25 cellular contexts compared by ENCODE assay signal in the genomic region with DNA sequence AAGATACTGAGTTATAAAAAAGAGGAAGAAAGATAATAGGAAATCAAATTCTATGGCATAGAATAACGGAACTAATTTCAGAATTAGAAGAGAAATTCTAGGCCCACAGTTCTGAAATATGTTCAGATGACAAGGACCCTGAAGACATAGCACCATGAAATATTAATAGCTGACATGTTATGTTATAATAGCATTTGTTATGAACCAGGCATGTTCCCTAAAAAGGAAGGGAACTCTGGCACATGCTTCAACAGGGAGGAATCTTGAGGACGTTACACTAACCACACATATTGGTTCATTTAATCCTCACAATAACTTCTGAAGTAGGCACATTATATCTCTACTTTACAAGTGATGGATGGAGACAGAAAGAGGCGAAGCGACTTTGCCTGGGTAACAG.
"Had no signal": no experiment of that assay in that cellular context is flagged by ENCODE, and none has a peak within 500 bp of the region (broad histone marks: within the 10 kb centered on the region; RNA-seq: fewer than 3 reads in every experiment).

No MANE protein-coding gene starts in this region.

- H3K27me3 Mint-ChIP-seq: activated CD4-positive, alpha-beta memory T cell treated with anti-CD3 and anti-CD28 coated beads, Interleukin-2, amount 10 ng/mL, durations not matched to agents 7 days and 5 days; activated CD4-positive, alpha-beta T cell treated with anti-CD3 and anti-CD28 coated beads, Interleukin-2, amount 10 ng/mL, durations not matched to agents 24 days and 14 days; activated CD8-positive, alpha-beta memory T cell treated with anti-CD3 and anti-CD28 coated beads, Interleukin-2, amount 10 ng/mL, durations not matched to agents 7 days and 5 days; activated naive CD8-positive, alpha-beta T cell treated with anti-CD3 and anti-CD28 coated beads, Interleukin-2, amount 50 U/mL, for 24 hours; stimulated activated naive CD8-positive, alpha-beta T cell treated with anti-CD3 and anti-CD28 coated beads, Interleukin-15, amount 100 ng/mL, for 72 hours had no signal

- H3K9me3 Mint-ChIP-seq: activated CD4-positive, alpha-beta memory T cell treated with anti-CD3 and anti-CD28 coated beads, Interleukin-2, amount 10 ng/mL, durations not matched to agents 7 days and 5 days; activated CD4-positive, alpha-beta T cell treated with anti-CD3 and anti-CD28 coated beads, Interleukin-2, amount 10 ng/mL, durations not matched to agents 24 days and 14 days; activated naive CD8-positive, alpha-beta T cell treated with anti-CD3 and anti-CD28 coated beads, Interleukin-2, amount 50 U/mL, for 24 hours; activated T-helper 1 cell treated with anti-CD3 and anti-CD28 coated beads, Interleukin-12 subunit alpha, Interleukin-12 subunit beta, Interleukin-2, Interleukin-4 antibody, amounts not matched to agents 30 ng/mL and 10 ng/mL and 1 ng/mL, durations not matched to agents 14 hours and 24 hours and 36 hours; nephron; stimulated activated effector memory CD8-positive, alpha-beta T cell treated with anti-CD3 and anti-CD28 coated beads, Interleukin-12 subunit alpha, Interleukin-12 subunit beta, amount 100 ng/mL, for 72 hours; stimulated activated naive CD8-positive, alpha-beta T cell treated with anti-CD3 and anti-CD28 coated beads, Interleukin-15, amount 100 ng/mL, for 72 hours had no signal

- DNase-seq: activated CD4-positive, alpha-beta memory T cell treated with anti-CD3 and anti-CD28 coated beads, Interleukin-2, amount 10 ng/mL, durations not matched to agents 7 days and 5 days; activated CD4-positive, alpha-beta T cell treated with anti-CD3 and anti-CD28 coated beads, Interleukin-2, amount 10 ng/mL, durations not matched to agents 24 days and 14 days; activated CD8-positive, alpha-beta memory T cell treated with anti-CD3 and anti-CD28 coated beads, Interleukin-2, amount 10 ng/mL, durations not matched to agents 7 days and 5 days; activated gamma-delta T cell; activated naive CD4-positive, alpha-beta T cell treated with anti-CD3 and anti-CD28 coated beads, Interleukin-2, amount 50 U/mL, for 16 hours; activated naive CD8-positive, alpha-beta T cell treated with anti-CD3 and anti-CD28 coated beads, Interleukin-2, amount 50 U/mL, for 24 hours; activated T-cell treated with anti-CD3 and anti-CD28 coated beads for 4 hours; anterior cingulate cortex; body of pancreas; cortex of kidney; head of caudate nucleus; hypothalamus; left ventricle myocardium inferior; mammary epithelial cell; midbrain; right lobe of liver; small intestine; stimulated activated CD4-positive, alpha-beta T cell treated with anti-CD3 and anti-CD28 coated beads, Interleukin-2, amount 100 ng/mL, for 24 hours; stimulated activated naive CD8-positive, alpha-beta T cell treated with anti-CD3 and anti-CD28 coated beads, Interleukin-15, amount 100 ng/mL, for 72 hours; T1000 had no signal

- H3K27ac Mint-ChIP-seq: activated CD4-positive, alpha-beta memory T cell treated with anti-CD3 and anti-CD28 coated beads, Interleukin-2, amount 10 ng/mL, durations not matched to agents 7 days and 5 days; activated CD4-positive, alpha-beta T cell treated with anti-CD3 and anti-CD28 coated beads, Interleukin-2, amount 10 ng/mL, durations not matched to agents 24 days and 14 days; activated CD8-positive, alpha-beta memory T cell treated with anti-CD3 and anti-CD28 coated beads, Interleukin-2, amount 10 ng/mL, durations not matched to agents 7 days and 5 days; activated naive CD8-positive, alpha-beta T cell treated with anti-CD3 and anti-CD28 coated beads, Interleukin-2, amount 50 U/mL, for 24 hours; activated T-helper 1 cell treated with anti-CD3 and anti-CD28 coated beads, Interleukin-12 subunit alpha, Interleukin-12 subunit beta, Interleukin-2, Interleukin-4 antibody, amounts not matched to agents 30 ng/mL and 10 ng/mL and 1 ng/mL, durations not matched to agents 14 hours and 24 hours and 36 hours; stimulated activated effector memory CD8-positive, alpha-beta T cell treated with anti-CD3 and anti-CD28 coated beads, Interleukin-12 subunit alpha, Interleukin-12 subunit beta, amount 100 ng/mL, for 72 hours had no signal

- H3K4me3 Mint-ChIP-seq: activated CD4-positive, alpha-beta memory T cell treated with anti-CD3 and anti-CD28 coated beads, Interleukin-2, amount 10 ng/mL, durations not matched to agents 7 days and 5 days; activated CD4-positive, alpha-beta T cell treated with anti-CD3 and anti-CD28 coated beads, Interleukin-2, amount 10 ng/mL, durations not matched to agents 24 days and 14 days; activated CD8-positive, alpha-beta memory T cell treated with anti-CD3 and anti-CD28 coated beads, Interleukin-2, amount 10 ng/mL, durations not matched to agents 7 days and 5 days; activated naive CD8-positive, alpha-beta T cell treated with anti-CD3 and anti-CD28 coated beads, Interleukin-2, amount 50 U/mL, for 24 hours; activated T-helper 1 cell treated with anti-CD3 and anti-CD28 coated beads, Interleukin-12 subunit alpha, Interleukin-12 subunit beta, Interleukin-2, Interleukin-4 antibody, amounts not matched to agents 30 ng/mL and 10 ng/mL and 1 ng/mL, durations not matched to agents 14 hours and 24 hours and 36 hours; nephron; stimulated activated effector memory CD8-positive, alpha-beta T cell treated with anti-CD3 and anti-CD28 coated beads, Interleukin-12 subunit alpha, Interleukin-12 subunit beta, amount 100 ng/mL, for 72 hours; stimulated activated naive CD8-positive, alpha-beta T cell treated with anti-CD3 and anti-CD28 coated beads, Interleukin-15, amount 100 ng/mL, for 72 hours had no signal

- H3K36me3 Mint-ChIP-seq: activated CD8-positive, alpha-beta memory T cell treated with anti-CD3 and anti-CD28 coated beads, Interleukin-2, amount 10 ng/mL, durations not matched to agents 7 days and 5 days had no signal

- ATAC-seq: activated CD4-positive, CD25-positive, alpha-beta regulatory T cell treated with anti-CD3 and anti-CD28 coated beads, Interleukin-2, amount 50 U/mL, for 24 hours; activated CD8-positive, alpha-beta memory T cell treated with anti-CD3 and anti-CD28 coated beads, Interleukin-2, amount 10 ng/mL, durations not matched to agents 7 days and 5 days; activated naive CD8-positive, alpha-beta T cell treated with anti-CD3 and anti-CD28 coated beads, Interleukin-2, amount 50 U/mL, for 24 hours; body of pancreas; gastroesophageal sphincter; right lobe of liver; stimulated activated effector memory CD8-positive, alpha-beta T cell treated with anti-CD3 and anti-CD28 coated beads, Interleukin-12 subunit alpha, Interleukin-12 subunit beta, amount 100 ng/mL, for 72 hours; stimulated activated naive CD8-positive, alpha-beta T cell treated with anti-CD3 and anti-CD28 coated beads, Interleukin-15, amount 100 ng/mL, for 72 hours had no signal
